11 cellular contexts compared by ENCODE assay signal in the genomic region with DNA sequence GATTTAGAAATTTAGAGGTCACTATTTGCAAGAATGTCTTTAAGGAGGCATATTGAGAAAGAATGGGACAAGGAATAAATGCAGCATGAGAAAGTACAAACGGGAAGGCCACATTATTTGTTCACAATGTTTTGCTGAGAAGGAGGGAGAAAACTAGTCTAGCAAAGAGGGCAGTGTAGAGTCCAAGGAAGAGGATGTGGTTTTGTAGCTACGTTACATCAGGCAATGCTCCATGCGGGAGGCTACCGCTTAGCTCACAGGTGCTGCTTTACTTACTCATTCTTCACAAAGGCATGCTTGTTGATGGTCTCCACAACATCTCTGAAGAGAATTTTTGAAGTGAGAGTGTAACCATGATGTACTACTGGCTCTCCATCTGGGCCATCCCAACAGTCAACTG.
DNase-seq lines count a peak whose midpoint lies in the region; ATAC-seq, FAIRE-seq and TF ChIP-seq lines count a peak whose summit lies in the region.
"Had no signal": no experiment of that assay in that cellular context is flagged by ENCODE, and none has a peak within 500 bp of the region (broad histone marks: within the 10 kb centered on the region; RNA-seq: fewer than 3 reads in every experiment).

No MANE protein-coding gene starts in this region.

- no peak overlapping the region for H4K91ac ChIP-seq in trophoblast cell (ENCODE audit: low read depth, low read length)

- H4K8ac ChIP-seq in trophoblast cell (ENCODE audit: low read depth, low read length): no peak overlapping the region

- TF ChIP-seq CTCF in bronchial epithelial cell (IDR thresholded peaks at IDR 0.05; ENCODE audit: insufficient read depth, low read length, severe bottlenecking): no peak

- H2BK5ac ChIP-seq in trophoblast cell (ENCODE audit: low read depth, low read length, poor library complexity): no peak overlapping the region

- H3K9me3 ChIP-seq in trophoblast cell (ENCODE audit: insufficient read depth, low read depth, low read length): no peaks in the 10 kb centered on the region
- H3K9me3 ChIP-seq in Karpas-422 (ENCODE audit: low read length): no peaks in the 10 kb centered on the region
- H3K9me3 ChIP-seq: left lung had no signal

- no peaks in the 10 kb centered on the region for H3K79me2 ChIP-seq in trophoblast cell (ENCODE audit: control insufficient read depth, insufficient read depth, low read length, poor library complexity)
- no peaks in the 10 kb centered on the region for H3K79me2 ChIP-seq in Karpas-422 (ENCODE audit: low read length)

- H2AK5ac ChIP-seq in trophoblast cell (ENCODE audit: low read length): no peak overlapping the region

- H2BK120ac ChIP-seq in trophoblast cell (ENCODE audit: insufficient read depth, low read length, poor library complexity): no peak overlapping the region

- H3K9me2 ChIP-seq in Karpas-422 (replicated peaks; ENCODE audit: insufficient read depth, low read length): no peaks in the 10 kb centered on the region

- no peak overlapping the region for H3K23ac ChIP-seq in trophoblast cell (ENCODE audit: low read length)

- WGBS in trophoblast cell (ENCODE audit: extremely low coverage, insufficient coverage, insufficient read length): no CpG with 5 or more reads among the region's 4 CpGs

- H4K20me1 ChIP-seq in Karpas-422 (ENCODE audit: insufficient read depth, low read depth, low read length): no peaks in the 10 kb centered on the region

- H3K27me3 ChIP-seq in bronchial epithelial cell (ENCODE audit: control insufficient read depth, insufficient read depth, low read length) (no peaks in the 10 kb centered on the region), trophoblast cell (ENCODE audit: insufficient read depth, low read length) (no peaks in the 10 kb centered on the region), Karpas-422 (ENCODE audit: low read length) (no peaks in the 10 kb centered on the region)
- H3K27me3 ChIP-seq: left lung had no signal

- no peak overlapping the region for H3K14ac ChIP-seq in trophoblast cell (ENCODE audit: low read length)

- no peak overlapping the region for H3K4me3 ChIP-seq in bronchial epithelial cell (ENCODE audit: low read depth, low read length)
- H3K4me3 ChIP-seq in trophoblast cell (ENCODE audit: low read depth, low read length): no peak overlapping the region
- no peak overlapping the region for H3K4me3 ChIP-seq in Karpas-422 (ENCODE audit: low read length)
- H3K4me3 ChIP-seq: left lung had no signal

- no peak overlapping the region for H3K18ac ChIP-seq in trophoblast cell (ENCODE audit: low read length)

- peaks cover 2 to 5% of the 10 kb centered on the region in 2 experiments for H3K4me1 ChIP-seq in trophoblast cell (ENCODE audit: control insufficient read depth in 1 of 2, insufficient read depth in 2 of 2, low read length in 2 of 2)
- no peaks in the 10 kb centered on the region for H3K4me1 ChIP-seq in Karpas-422 (ENCODE audit: low read length)

- H3K9ac ChIP-seq in trophoblast cell (ENCODE audit: low read length): no peak overlapping the region
- H3K9ac ChIP-seq in Karpas-422 (ENCODE audit: low read length): no peak overlapping the region

- no peak for FAIRE-seq in bronchial epithelial cell (lab: Jason Lieb, UNC)

- no peak overlapping the region for H3K4me2 ChIP-seq in trophoblast cell (ENCODE audit: low read length)
- no peak overlapping the region for H3K4me2 ChIP-seq in Karpas-422 (ENCODE audit: low read depth, low read length, poor library complexity, severe bottlenecking)

- no peaks in the 10 kb centered on the region for H3K79me1 ChIP-seq in trophoblast cell (ENCODE audit: low read length)

- no peak overlapping the region for H2AFZ ChIP-seq in trophoblast cell (ENCODE audit: insufficient read depth, low read length, poor library complexity)
- no peak overlapping the region for H2AFZ ChIP-seq in Karpas-422 (ENCODE audit: low read length)

- H3K27ac ChIP-seq in trophoblast cell (ENCODE audit: low read depth, low read length) (no peak overlapping the region), Karpas-422 (ENCODE audit: low read length) (no peak overlapping the region)
- H3K27ac ChIP-seq: epithelial cell of prostate had no signal

- peak; percentile 9 for DNase-seq in DMS53 treated with DMSO at 0.1 percent for 48 hours (lab: John Stamatoyannopoulos, UW; ENCODE audit: unreplicated experiment)
- DNase-seq in bronchial epithelial cell (ENCODE audit: low read depth): peak; percentile 31
- DNase-seq in trophoblast cell: no peak
- no peak for DNase-seq in nucleus accumbens (lab: John Stamatoyannopoulos, UW)
- no peak for DNase-seq in Karpas-422
- DNase-seq in NCI-H1694 (lab: John Stamatoyannopoulos, UW): no peak
- DNase-seq: left lung, NCI-H2029 had no signal

- ATAC-seq in GM19438 (IDR thresholded peaks at IDR 0.05; ENCODE audit: low read depth, unreplicated experiment) (peak; percentile 42), HG03565 (IDR thresholded peaks at IDR 0.05; ENCODE audit: unreplicated experiment) (peak; percentile 37)
- ATAC-seq: left lung had no signal

- no peak overlapping the region for H2BK12ac ChIP-seq in trophoblast cell (ENCODE audit: low read length)

- no peak overlapping the region for H3K4ac ChIP-seq in trophoblast cell (ENCODE audit: low read depth, low read length)

- no peak overlapping the region for H4K12ac ChIP-seq in trophoblast cell (ENCODE audit: low read depth, low read length)

- H3K36me3 ChIP-seq in bronchial epithelial cell (ENCODE audit: control insufficient read depth, insufficient read depth, low read length) (no peaks in the 10 kb centered on the region), trophoblast cell (ENCODE audit: control insufficient read depth in 1 of 2, insufficient read depth in 2 of 2, low read length in 2 of 2) (no peaks in the 10 kb centered on the region), Karpas-422 (ENCODE audit: insufficient read depth, low read length) (no peaks in the 10 kb centered on the region)
- H3K36me3 ChIP-seq: left lung had no signal

Comparison
In these comparisons a context has a peak if more than half of its experiments do, and no peak if none do; other contexts are left out.
1. DNase-seq: peak in DMS53 treated with DMSO at 0.1 percent for 48 hours (single experiment) and bronchial epithelial cell (single experiment); none in trophoblast cell (0 of 2), nucleus accumbens (0 of 56), Karpas-422 (single experiment) and NCI-H1694 (single experiment).